ENCODE assay signal across 17 cellular contexts in the genomic region with DNA sequence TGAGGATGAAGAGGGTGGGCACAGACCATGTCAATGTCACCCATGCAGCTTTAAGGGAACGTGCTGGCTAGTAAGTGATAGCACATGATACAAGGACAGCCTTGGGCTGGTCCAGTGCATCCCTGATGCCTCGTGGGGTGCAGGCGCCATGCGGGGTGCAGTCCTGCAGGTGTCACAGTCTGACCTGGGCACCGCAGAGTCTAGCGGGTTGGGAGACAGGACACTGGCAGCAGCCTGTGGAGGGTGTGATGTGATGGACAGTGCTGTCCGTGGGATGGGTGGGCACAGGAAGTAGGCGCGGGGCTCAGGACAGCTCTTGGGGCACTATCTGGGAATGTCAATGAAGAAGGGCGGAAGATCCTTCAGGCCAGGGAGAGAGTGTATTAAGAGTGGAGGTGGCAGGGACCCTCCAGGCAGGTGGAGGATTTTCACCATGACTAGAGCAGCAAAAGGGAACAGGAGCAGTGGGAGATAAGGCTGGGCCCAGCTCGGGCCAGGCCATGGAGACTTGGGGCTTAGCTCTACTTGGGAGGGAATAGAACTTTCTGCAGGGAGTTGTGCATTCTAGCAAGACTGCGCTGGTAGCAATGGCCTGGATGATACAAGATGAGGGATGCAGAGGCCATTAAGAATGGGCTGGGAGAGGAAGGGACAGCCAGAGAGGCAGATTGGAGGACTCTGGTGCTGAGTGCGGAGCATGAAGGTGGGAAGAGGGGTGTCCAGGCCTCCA.
DNase-seq lines count a peak whose midpoint lies in the region; ATAC-seq, FAIRE-seq and TF ChIP-seq lines count a peak whose summit lies in the region.
"Had no signal": no experiment of that assay in that cellular context is flagged by ENCODE, and none has a peak within 500 bp of the region (broad histone marks: within the 10 kb centered on the region; RNA-seq: fewer than 3 reads in every experiment).

No MANE protein-coding gene starts in this region.

- H3K9me1 ChIP-seq in IMR-90 (ENCODE audit: insufficient read depth, low read length) = no peaks in the 10 kb centered on the region

- no peak for DNase-seq in activated naive CD8-positive, alpha-beta T cell treated with anti-CD3 and anti-CD28 coated beads, Interleukin-2, amount 10 ng/mL, durations not matched to agents 7 days and 5 days
- no peak for DNase-seq in activated naive CD8-positive, alpha-beta T cell treated with anti-CD3 and anti-CD28 coated beads, Interleukin-2, amount 50 U/mL, for 24 hours
- DNase-seq in IMR-90 = no peak
- DNase-seq in islet precursor cell = peak; percentile 40
- DNase-seq in spleen = peak; percentile 62
- no peak for DNase-seq in urothelium cell line (ENCODE audit: low spot score)
- DNase-seq: C1 segment of cervical spinal cord, DND-41, HCEC 1CT, NCI-H1105 treated with DMSO at 0.1 percent for 48 hours, NCI-H187 treated with DMSO at 0.1 percent for 48 hours, NCI-H345, NCI-H526 had no signal

- H3K9me3 ChIP-seq in IMR-90 (ENCODE audit: control insufficient read depth, insufficient read depth, low read length) (no peaks in the 10 kb centered on the region), spleen (no peaks in the 10 kb centered on the region)
- H3K9me3 ChIP-seq: A549 had no signal

- dilution Hi-C loops in IMR-90 (cut with HindIII; ENCODE audit: low sequenced_read_pairs, unreplicated experiment) = no loop called here

- no peak overlapping the region for H3K4me3 ChIP-seq in IMR-90 (ENCODE audit: insufficient read depth, low read depth, low read length)
- H3K4me3 ChIP-seq in spleen = no peak overlapping the region
- H3K4me3 ChIP-seq: A549 had no signal

- intact Hi-C loops in IMR-90 (cut with micrococcal nuclease) = no loop called here
- intact Hi-C loops in spleen (cut with DNase I; ENCODE audit: low total_unique reads) = no loop called here

- POLR2A ChIA-PET in activated naive CD8-positive, alpha-beta T cell treated with anti-CD3 and anti-CD28 coated beads, Interleukin-2, amount 10 ng/mL, durations not matched to agents 7 days and 5 days (lab: Charles Lee) = no interaction called here
- POLR2A ChIA-PET in IMR-90 (lab: Charles Lee; ENCODE audit: unreplicated experiment) = no interaction called here

- H3K23ac ChIP-seq in IMR-90 (ENCODE audit: low read depth, low read length) = no peak overlapping the region

- H3K14ac ChIP-seq in IMR-90 (replicated peaks; ENCODE audit: low read depth, low read length) = no peak overlapping the region

- no peak overlapping the region for H4K8ac ChIP-seq in IMR-90 (ENCODE audit: low read depth in 2 of 2, low read length in 2 of 2)

- no peaks in the 10 kb centered on the region for H3K9me3 Mint-ChIP-seq in activated naive CD8-positive, alpha-beta T cell treated with anti-CD3 and anti-CD28 coated beads, Interleukin-2, amount 10 ng/mL, durations not matched to agents 7 days and 5 days
- H3K9me3 Mint-ChIP-seq in activated naive CD8-positive, alpha-beta T cell treated with anti-CD3 and anti-CD28 coated beads, Interleukin-2, amount 50 U/mL, for 24 hours = no peaks in the 10 kb centered on the region

- no peaks in the 10 kb centered on the region for H4K20me1 ChIP-seq in IMR-90 (ENCODE audit: insufficient read depth, low read length)

- H3K4me1 ChIP-seq in IMR-90 (ENCODE audit: control insufficient read depth, insufficient read depth, low read length) (0 out of 2 replicates have a peak, but pooled peaks cover 2% of the 10 kb centered on the region), spleen (no peaks in the 10 kb centered on the region)
- H3K4me1 ChIP-seq: A549 had no signal

- no peak overlapping the region for H2BK5ac ChIP-seq in IMR-90 (ENCODE audit: low read depth, low read length, poor library complexity, severe bottlenecking)

- no peak overlapping the region for H2BK120ac ChIP-seq in IMR-90 (ENCODE audit: low read depth, low read length)

- H2AFZ ChIP-seq in IMR-90 (replicated peaks; ENCODE audit: low read length, poor library complexity) = peak overlapping the region; percentile 8

- H3K56ac ChIP-seq in IMR-90 (ENCODE audit: extremely low read depth, insufficient read depth, low read length) = no peak overlapping the region

- H3K27me3 ChIP-seq in IMR-90 (ENCODE audit: control insufficient read depth, insufficient read depth, low read length) (peaks cover 25% of the 10 kb centered on the region), spleen (replicated peaks in 1 of 7) (no peaks in the 10 kb centered on the region)

- WGBS in IMR-90 (ENCODE audit: extremely low coverage in 2 of 2, insufficient read length in 1 of 2), 2 experiments = 80% methylated on average over 4 of the region's 13 CpGs; no CpG with 5 or more reads in 1 of the 2 experiments
- 89 to 92% (median 89%) methylated on average over 13 of the region's 13 CpGs for WGBS in spleen, 5 donors

- H3K4ac ChIP-seq in IMR-90 (ENCODE audit: low read depth, low read length) = no peak overlapping the region

- no peaks in the 10 kb centered on the region for H3K36me3 Mint-ChIP-seq in activated naive CD8-positive, alpha-beta T cell treated with anti-CD3 and anti-CD28 coated beads, Interleukin-2, amount 10 ng/mL, durations not matched to agents 7 days and 5 days
- no peaks in the 10 kb centered on the region for H3K36me3 Mint-ChIP-seq in activated naive CD8-positive, alpha-beta T cell treated with anti-CD3 and anti-CD28 coated beads, Interleukin-2, amount 50 U/mL, for 24 hours (ENCODE audit: low read depth)

- no TSS peak for BruUV-seq in IMR-90 (replicated peaks; lab: Mats Ljungman, UMichigan)

- H3K79me1 ChIP-seq in IMR-90 (ENCODE audit: low read depth in 1 of 2, low read length in 2 of 2) = no peaks in the 10 kb centered on the region

- H3K27ac Mint-ChIP-seq in activated naive CD8-positive, alpha-beta T cell treated with anti-CD3 and anti-CD28 coated beads, Interleukin-2, amount 10 ng/mL, durations not matched to agents 7 days and 5 days = peak overlapping the region; percentile 4
- no peak overlapping the region for H3K27ac Mint-ChIP-seq in activated naive CD8-positive, alpha-beta T cell treated with anti-CD3 and anti-CD28 coated beads, Interleukin-2, amount 50 U/mL, for 24 hours

- CTCF ChIA-PET in IMR-90 (lab: Yijun Ruan, JAX) = interaction anchor here (2.4 kb wide), 1 partner anchor 9 kb away, joined by 12 read pairs; no protein-coding TSS in a partner anchor

- H2BK20ac ChIP-seq in IMR-90 (ENCODE audit: low read depth, low read length) = no peak overlapping the region

- H3K4me1 Mint-ChIP-seq in activated naive CD8-positive, alpha-beta T cell treated with anti-CD3 and anti-CD28 coated beads, Interleukin-2, amount 10 ng/mL, durations not matched to agents 7 days and 5 days = no peaks in the 10 kb centered on the region
- no peaks in the 10 kb centered on the region for H3K4me1 Mint-ChIP-seq in activated naive CD8-positive, alpha-beta T cell treated with anti-CD3 and anti-CD28 coated beads, Interleukin-2, amount 50 U/mL, for 24 hours

- H2BK15ac ChIP-seq in IMR-90 (ENCODE audit: low read depth, low read length) = no peak overlapping the region

- in situ Hi-C loops in IMR-90 (cut with MboI; ENCODE audit: low sequenced_read_pairs) = no loop called here

- H4K5ac ChIP-seq in IMR-90 (ENCODE audit: low read depth, low read length) = no peak overlapping the region

- H3K4me2 ChIP-seq in IMR-90 (ENCODE audit: low read depth, low read length) = no peak overlapping the region
- H3K4me2 ChIP-seq: A549 had no signal

- no peak overlapping the region for H2AK9ac ChIP-seq in IMR-90 (replicated peaks; ENCODE audit: low read depth, low read length, poor library complexity)

- no peak for ATAC-seq in activated naive CD8-positive, alpha-beta T cell treated with anti-CD3 and anti-CD28 coated beads, Interleukin-2, amount 10 ng/mL, durations not matched to agents 7 days and 5 days (ENCODE audit: low read depth)
- no peak for ATAC-seq in activated naive CD8-positive, alpha-beta T cell treated with anti-CD3 and anti-CD28 coated beads, Interleukin-2, amount 50 U/mL, for 24 hours
- ATAC-seq in IMR-90 (ENCODE audit: low read depth) (no peak), GM18873 (IDR thresholded peaks at IDR 0.05; ENCODE audit: low FRiP score, unreplicated experiment) (no peak)
- ATAC-seq: A549, Panc1 had no signal

- TF ChIP-seq POLR2A in IMR-90 (IDR thresholded peaks at IDR 0.05; ENCODE audit: low read depth, low read length) = no peak
- TF ChIP-seq POLR2A in spleen (IDR thresholded peaks at IDR 0.05) = no peak

- no peaks in the 10 kb centered on the region for H3K36me3 ChIP-seq in IMR-90 (ENCODE audit: control insufficient read depth, insufficient read depth, low read length)
- no peaks in the 10 kb centered on the region for H3K36me3 ChIP-seq in spleen

- FAIRE-seq in urothelium cell line (lab: Jason Lieb, UNC) = no peak
- FAIRE-seq: A549, G401.6 had no signal

- TF ChIP-seq RAD21 in IMR-90 (IDR thresholded peaks at IDR 0.05; ENCODE audit: low read length) = no peak

- no peak overlapping the region for H3K9ac ChIP-seq in IMR-90 (ENCODE audit: low read depth, low read length)

- no peak overlapping the region for H3K18ac ChIP-seq in IMR-90 (ENCODE audit: low read depth, low read length)

- H3K4me3 Mint-ChIP-seq in activated naive CD8-positive, alpha-beta T cell treated with anti-CD3 and anti-CD28 coated beads, Interleukin-2, amount 10 ng/mL, durations not matched to agents 7 days and 5 days = no peak overlapping the region
- H3K4me3 Mint-ChIP-seq in activated naive CD8-positive, alpha-beta T cell treated with anti-CD3 and anti-CD28 coated beads, Interleukin-2, amount 50 U/mL, for 24 hours = no peak overlapping the region

- TF ChIP-seq CTCF in IMR-90 (conservative IDR thresholded peaks at IDR 0.05; ENCODE audit: low read depth, low read length) (no peak), spleen (IDR thresholded peaks at IDR 0.05 in 8 of 11, conservative IDR thresholded peaks at IDR 0.05 in 3 of 11) (no peak)

- no peak overlapping the region for H3K27ac ChIP-seq in IMR-90 (ENCODE audit: insufficient read depth, low read length)
- no peak overlapping the region for H3K27ac ChIP-seq in spleen
- H3K27ac ChIP-seq: A549 had no signal

- H3K27me3 Mint-ChIP-seq in activated naive CD8-positive, alpha-beta T cell treated with anti-CD3 and anti-CD28 coated beads, Interleukin-2, amount 10 ng/mL, durations not matched to agents 7 days and 5 days = no peaks in the 10 kb centered on the region
- H3K27me3 Mint-ChIP-seq in activated naive CD8-positive, alpha-beta T cell treated with anti-CD3 and anti-CD28 coated beads, Interleukin-2, amount 50 U/mL, for 24 hours = no peaks in the 10 kb centered on the region

- H2AK5ac ChIP-seq in IMR-90 (ENCODE audit: low read depth, low read length) = no peak overlapping the region

- H4K91ac ChIP-seq in IMR-90 (ENCODE audit: insufficient read depth, low read depth, low read length) = no peak overlapping the region

TF ChIP-seq in IMR-90, 13 proteins besides CTCF, POLR2A, EP300 and RAD21 (continues in another document):
- TF ChIP-seq, protein P1, sequence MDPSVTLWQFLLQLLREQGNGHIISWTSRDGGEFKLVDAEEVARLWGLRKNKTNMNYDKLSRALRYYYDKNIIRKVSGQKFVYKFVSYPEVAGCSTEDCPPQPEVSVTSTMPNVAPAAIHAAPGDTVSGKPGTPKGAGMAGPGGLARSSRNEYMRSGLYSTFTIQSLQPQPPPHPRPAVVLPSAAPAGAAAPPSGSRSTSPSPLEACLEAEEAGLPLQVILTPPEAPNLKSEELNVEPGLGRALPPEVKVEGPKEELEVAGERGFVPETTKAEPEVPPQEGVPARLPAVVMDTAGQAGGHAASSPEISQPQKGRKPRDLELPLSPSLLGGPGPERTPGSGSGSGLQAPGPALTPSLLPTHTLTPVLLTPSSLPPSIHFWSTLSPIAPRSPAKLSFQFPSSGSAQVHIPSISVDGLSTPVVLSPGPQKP (IDR thresholded peaks at IDR 0.05; ENCODE audit: borderline replicate concordance, low read depth, low read length) = no peak

Comparison
In these comparisons a context has a peak if more than half of its experiments do, and no peak if none do; other contexts are left out.
1. DNase-seq: peak in islet precursor cell (single experiment) and spleen (single experiment); none in activated naive CD8-positive, alpha-beta T cell treated with anti-CD3 and anti-CD28 coated beads, Interleukin-2, amount 10 ng/mL, durations not matched to agents 7 days and 5 days (single experiment), activated naive CD8-positive, alpha-beta T cell treated with anti-CD3 and anti-CD28 coated beads, Interleukin-2, amount 50 U/mL, for 24 hours (single experiment), IMR-90 (single experiment) and urothelium cell line (single experiment).